1 cellular context compared by ENCODE assay signal in genomic region chr2:230341936-230342528, GRCh38. TPM values are rescaled to one million over a fixed set of nuclear protein-coding genes. Genes with fewer than 3 reads are reported as not detected.
"Had no signal": no experiment of that assay in that cellular context is flagged by ENCODE, and none has a peak within 500 bp of the region (broad histone marks: within the 10 kb centered on the region; RNA-seq: fewer than 3 reads in every experiment).

No MANE protein-coding gene starts in this region.

RNA-seq across cellular contexts. Expression of gene SP140L, which starts 15.0 kb away (rescaled TPM):
- polyA plus RNA-seq: cardiac muscle cell had no signal
